8 cellular contexts compared by ENCODE assay signal in genomic region chr7:141551773-141552162, GRCh38. TPM values are rescaled to one million over a fixed set of nuclear protein-coding genes. Genes with fewer than 3 reads are reported as not detected.
A peak's percentile ranks its signal among the peaks of the same experiment; 100 is the strongest.
DNase-seq lines count a peak whose midpoint lies in the region; ATAC-seq and TF ChIP-seq lines count a peak whose summit lies in the region.

No MANE protein-coding gene starts in this region.

- H3K4me1 ChIP-seq in IMR-90 (ENCODE audit: control insufficient read depth, insufficient read depth, low read length) = peaks cover 3% of the 10 kb centered on the region; the same call in 1 of the 2 replicates

- H3K4me3 ChIP-seq in IMR-90 (ENCODE audit: insufficient read depth, low read depth, low read length) = peak overlapping the region; percentile 98

- H3K23ac ChIP-seq in IMR-90 (ENCODE audit: low read depth, low read length) = peak overlapping the region; percentile 92; the same call in 1 of the 2 replicates

- peaks cover 2% of the 10 kb centered on the region; the same call in 1 of the 2 replicates for H3K36me3 ChIP-seq in IMR-90 (ENCODE audit: control insufficient read depth, insufficient read depth, low read length)

- H4K8ac ChIP-seq in IMR-90 (ENCODE audit: low read depth in 2 of 2, low read length in 2 of 2) = peak overlapping the region; percentile 91 to 94; a peak in 3 of 4 replicates

- H2BK15ac ChIP-seq in IMR-90 (ENCODE audit: low read depth, low read length) = no peak overlapping the region

- no peaks in the 10 kb centered on the region for H3K27me3 ChIP-seq in IMR-90 (ENCODE audit: control insufficient read depth, insufficient read depth, low read length)

- H2AK5ac ChIP-seq in IMR-90 (ENCODE audit: low read depth, low read length) = peak overlapping the region; percentile 51; the same call in 1 of the 2 replicates

- peaks cover 39% of the 10 kb centered on the region for H3K4me1 Mint-ChIP-seq in central memory CD8-positive, alpha-beta T cell
- peaks cover 48 to 49% of the 10 kb centered on the region in 2 donors for H3K4me1 Mint-ChIP-seq in natural killer cell

- TF ChIP-seq CTCF in IMR-90 (conservative IDR thresholded peaks at IDR 0.05; ENCODE audit: low read depth, low read length) = no peak
- no peak for TF ChIP-seq CTCF in natural killer cell (IDR thresholded peaks at IDR 0.05)

- no peaks in the 10 kb centered on the region for H3K27me3 Mint-ChIP-seq in central memory CD8-positive, alpha-beta T cell
- no peaks in the 10 kb centered on the region for H3K27me3 Mint-ChIP-seq in natural killer cell (ENCODE audit: low read depth in 2 of 2)

- peak overlapping the region; percentile 65; the same call in 1 of the 2 replicates for H4K91ac ChIP-seq in IMR-90 (ENCODE audit: insufficient read depth, low read depth, low read length)

- peaks cover 4% of the 10 kb centered on the region for H3K9me1 ChIP-seq in IMR-90 (ENCODE audit: insufficient read depth, low read length)

- H4K5ac ChIP-seq in IMR-90 (ENCODE audit: low read depth, low read length) = peak overlapping the region; percentile 65

- no peak overlapping the region for H2BK20ac ChIP-seq in IMR-90 (ENCODE audit: low read depth, low read length)

- peak overlapping the region; percentile 91 for H3K27ac Mint-ChIP-seq in central memory CD8-positive, alpha-beta T cell (ENCODE audit: low read depth)
- peak overlapping the region; percentile 82 to 89 for H3K27ac Mint-ChIP-seq in natural killer cell

- peaks cover 14% of the 10 kb centered on the region for H3K36me3 Mint-ChIP-seq in central memory CD8-positive, alpha-beta T cell (ENCODE audit: insufficient read depth)
- H3K36me3 Mint-ChIP-seq in natural killer cell = no peaks in the 10 kb centered on the region

- H4K20me1 ChIP-seq in IMR-90 (ENCODE audit: insufficient read depth, low read length) = no peaks in the 10 kb centered on the region

- H3K18ac ChIP-seq in IMR-90 (ENCODE audit: low read depth, low read length) = peak overlapping the region; percentile 7; the same call in 1 of the 2 replicates

- CTCF ChIA-PET in IMR-90 (lab: Yijun Ruan, JAX) = interaction anchor here (1.5 kb wide), 1 partner anchor 18 kb away, joined by 5 read pairs; no protein-coding TSS in a partner anchor

- peak overlapping the region; percentile 93 for H3K9ac ChIP-seq in IMR-90 (ENCODE audit: low read depth, low read length)

- TF ChIP-seq POLR2A in IMR-90 (IDR thresholded peaks at IDR 0.05; ENCODE audit: low read depth, low read length) = no peak

- H2AK9ac ChIP-seq in IMR-90 (replicated peaks; ENCODE audit: low read depth, low read length, poor library complexity) = peak overlapping the region; percentile 90

- DNase-seq in IMR-90 (no peak), natural killer cell (no peak), ecto neural progenitor cell (ENCODE audit: low spot score) (no peak), NCI-H2196 treated with DMSO at 0.1 percent for 48 hours (lab: John Stamatoyannopoulos, UW; ENCODE audit: unreplicated experiment) (no peak), posterior vena cava (ENCODE audit: low spot score) (no peak), cerebellum (ENCODE audit: low spot score) (no peak)
- no peak for DNase-seq in central memory CD8-positive, alpha-beta T cell (ENCODE audit: low spot score in 2 of 2)

- no peaks in the 10 kb centered on the region for H3K9me3 Mint-ChIP-seq in central memory CD8-positive, alpha-beta T cell
- H3K9me3 Mint-ChIP-seq in natural killer cell = no peaks in the 10 kb centered on the region

- H2AFZ ChIP-seq in IMR-90 (replicated peaks; ENCODE audit: low read length, poor library complexity) = peak overlapping the region; percentile 98

- in situ Hi-C loops in IMR-90 (cut with MboI; ENCODE audit: low sequenced_read_pairs) = no loop called here

- dilution Hi-C loops in IMR-90 (cut with HindIII; ENCODE audit: low sequenced_read_pairs, unreplicated experiment) = no loop called here

- peaks cover 17 to 27% of the 10 kb centered on the region in 2 experiments for H3K79me1 ChIP-seq in IMR-90 (ENCODE audit: low read depth in 1 of 2, low read length in 2 of 2)

- ATAC-seq in GM19452 (IDR thresholded peaks at IDR 0.05; ENCODE audit: unreplicated experiment) = peak; percentile 5
- ATAC-seq in IMR-90 (ENCODE audit: low read depth) = no peak
- ATAC-seq in central memory CD8-positive, alpha-beta T cell (replicated peaks; ENCODE audit: extremely low read depth, poor library complexity, severe bottlenecking) = no peak
- no peak for ATAC-seq in natural killer cell

- H3K27ac ChIP-seq in IMR-90 (ENCODE audit: insufficient read depth, low read length) = peak overlapping the region; percentile 46

- intact Hi-C loops in IMR-90 (cut with micrococcal nuclease) (loop anchor here (1.0 to 5.0 kb wide), 3 partner anchors 36 to 537 kb away; partner anchors contain the start of gene MRPS33), natural killer cell (cut with micrococcal nuclease) (loop anchor here (5.0 to 10.0 kb wide), 2 partner anchors 103 to 186 kb away; partner anchors contain the start of gene SSBP1), posterior vena cava (cut with DNase I) (no loop called here)

- H2BK5ac ChIP-seq in IMR-90 (ENCODE audit: low read depth, low read length, poor library complexity, severe bottlenecking) = peak overlapping the region; percentile 40

- peak overlapping the region; percentile 99 for H3K4me2 ChIP-seq in IMR-90 (ENCODE audit: low read depth, low read length)

- TF ChIP-seq RAD21 in IMR-90 (IDR thresholded peaks at IDR 0.05; ENCODE audit: low read length) = no peak

- H2BK120ac ChIP-seq in IMR-90 (ENCODE audit: low read depth, low read length) = no peak overlapping the region; the same call in 1 of the 2 replicates

- no TSS peak for BruUV-seq in IMR-90 (replicated peaks; lab: Mats Ljungman, UMichigan)

- H3K4me3 Mint-ChIP-seq in central memory CD8-positive, alpha-beta T cell = peak overlapping the region; percentile 82
- peak overlapping the region; percentile 88 for H3K4me3 Mint-ChIP-seq in natural killer cell

- H3K14ac ChIP-seq in IMR-90 (replicated peaks; ENCODE audit: low read depth, low read length) = peak overlapping the region; percentile 93

- no peaks in the 10 kb centered on the region for H3K9me3 ChIP-seq in IMR-90 (ENCODE audit: control insufficient read depth, insufficient read depth, low read length)

- H3K4ac ChIP-seq in IMR-90 (ENCODE audit: low read depth, low read length) = peak overlapping the region; percentile 73

- WGBS in IMR-90 (ENCODE audit: extremely low coverage in 2 of 2, insufficient read length in 1 of 2), 2 experiments = 40% methylated on average over 1 of the region's 4 CpGs; no CpG with 5 or more reads in 1 of the 2 experiments

- POLR2A ChIA-PET in IMR-90 (lab: Charles Lee; ENCODE audit: unreplicated experiment) = no interaction called here

- peak overlapping the region; percentile 87 for H3K56ac ChIP-seq in IMR-90 (ENCODE audit: extremely low read depth, insufficient read depth, low read length)

TF ChIP-seq in IMR-90, 13 proteins besides CTCF, POLR2A, EP300 and RAD21:
- TF ChIP-seq BHLHE40 (IDR thresholded peaks at IDR 0.05; ENCODE audit: low read depth, low read length) = no peak
- TF ChIP-seq CHD1 (IDR thresholded peaks at IDR 0.05; ENCODE audit: low read depth, low read length) = no peak

RNA-seq across cellular contexts. Expression of gene AGK, which starts 0.6 kb away (rescaled TPM):
- total RNA-seq in IMR-90 (2012; rRNA removed) (37.3 and 37.5 TPM in 2 replicates), natural killer cell (100 to 1,000 TPM in 1 of 3 donors, 10 to 100 TPM in 2; 70.0 to 106 (median 99.0) TPM), posterior vena cava (10 to 100 TPM; 21.2 to 21.6 TPM), cerebellum (51.6 TPM)
- 35.5 and 36.1 TPM in 2 replicates for polyA plus RNA-seq in IMR-90 (2012; rRNA removed)
- 10.0 and 20.5 TPM in 2 replicates for polyA plus RNA-seq in IMR-90 (2012; cell fraction: cytosol; rRNA removed)
- polyA plus RNA-seq in IMR-90 (2012; cell fraction: nucleus; rRNA removed; ENCODE audit: low replicate concordance) = 16.0 and 42.4 TPM in 2 replicates

Comparison
In these comparisons a context has a peak if more than half of its experiments do, and no peak if none do; other contexts are left out.
1. intact Hi-C loops: an anchor here in IMR-90 (1.0 to 5.0 kb wide) and natural killer cell (5.0 to 10.0 kb wide); none called in posterior vena cava.